ENCODE assay signal across 9 cellular contexts in the genomic region with DNA sequence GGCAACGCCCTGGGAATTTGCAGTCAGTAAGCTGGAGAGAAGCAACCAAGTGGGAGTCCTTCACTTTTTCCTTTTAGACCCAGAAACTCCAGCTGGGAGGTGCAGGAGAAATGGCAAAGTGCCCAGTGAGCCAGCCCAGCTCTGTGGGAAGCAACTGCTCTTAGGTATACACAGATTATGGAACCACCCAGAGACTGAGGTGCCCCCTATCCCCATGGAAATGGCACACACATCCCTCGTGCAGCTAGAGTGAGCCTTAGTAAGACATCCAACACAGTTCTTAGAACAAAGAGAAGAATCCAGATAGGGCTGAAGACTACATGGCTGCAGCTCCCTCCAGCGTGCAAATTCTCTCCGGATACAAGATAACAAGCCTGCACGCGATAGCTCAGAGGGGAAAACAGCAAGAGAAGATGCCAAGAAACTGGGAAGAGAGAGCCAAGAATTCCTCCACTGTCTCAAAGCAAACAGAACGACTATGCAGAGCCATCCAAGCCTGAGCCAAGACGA.
DNase-seq lines count a peak whose midpoint lies in the region; ATAC-seq and TF ChIP-seq lines count a peak whose summit lies in the region.
"Had no signal": no experiment of that assay in that cellular context is flagged by ENCODE, and none has a peak within 500 bp of the region (broad histone marks: within the 10 kb centered on the region; RNA-seq: fewer than 3 reads in every experiment).

No MANE protein-coding gene starts in this region.

- no peaks in the 10 kb centered on the region for H3K36me3 ChIP-seq in rectal smooth muscle tissue (ENCODE audit: control insufficient read depth, insufficient read depth, low read length)

- H3K9me3 Mint-ChIP-seq in stimulated activated memory B cell treated with anti-CD40 and anti-IgM and Interleukin-4, amounts not matched to agents 10 μg/mL and 1 μg/mL and 100 μg/mL, for 72 hours, result no peaks in the 10 kb centered on the region
- H3K9me3 Mint-ChIP-seq: activated B cell treated with CpG ODN at 0.5 μM for 24 hours had no signal

- peak; percentile 69 for ATAC-seq in SK-N-SH treated with all-trans-retinoic acid at 6 μM for 48 hours
- ATAC-seq in GM19467 (IDR thresholded peaks at IDR 0.05; ENCODE audit: unreplicated experiment), result no peak
- no peak for ATAC-seq in stimulated activated memory B cell treated with anti-CD40 and anti-IgM and Interleukin-4, amounts not matched to agents 10 μg/mL and 1 μg/mL and 100 μg/mL, for 72 hours
- ATAC-seq in HG02852 (IDR thresholded peaks at IDR 0.05; ENCODE audit: unreplicated experiment), result no peak

- H3K4me3 Mint-ChIP-seq in stimulated activated memory B cell treated with anti-CD40 and anti-IgM and Interleukin-4, amounts not matched to agents 10 μg/mL and 1 μg/mL and 100 μg/mL, for 72 hours, result no peak overlapping the region
- H3K4me3 Mint-ChIP-seq: activated B cell treated with CpG ODN at 0.5 μM for 24 hours had no signal

- H3K4me1 ChIP-seq in rectal smooth muscle tissue (ENCODE audit: control insufficient read depth, insufficient read depth, low read length), result peaks cover 37% of the 10 kb centered on the region

- H3K9ac ChIP-seq in rectal smooth muscle tissue (ENCODE audit: low read length), result no peak overlapping the region

- H3K27me3 Mint-ChIP-seq in stimulated activated memory B cell treated with anti-CD40 and anti-IgM and Interleukin-4, amounts not matched to agents 10 μg/mL and 1 μg/mL and 100 μg/mL, for 72 hours, result no peaks in the 10 kb centered on the region
- H3K27me3 Mint-ChIP-seq: activated B cell treated with CpG ODN at 0.5 μM for 24 hours had no signal

- peak overlapping the region; percentile 75 for H3K27ac ChIP-seq in rectal smooth muscle tissue (ENCODE audit: low read depth, low read length)

- peak overlapping the region; percentile 8 for H3K4me3 ChIP-seq in rectal smooth muscle tissue (ENCODE audit: low read length)

- peaks cover 33% of the 10 kb centered on the region for H3K4me1 Mint-ChIP-seq in stimulated activated memory B cell treated with anti-CD40 and anti-IgM and Interleukin-4, amounts not matched to agents 10 μg/mL and 1 μg/mL and 100 μg/mL, for 72 hours

- H3K27me3 ChIP-seq in rectal smooth muscle tissue (ENCODE audit: control insufficient read depth, insufficient read depth, low read length), result peaks cover 6% of the 10 kb centered on the region

- DNase-seq in DMS 273 (lab: John Stamatoyannopoulos, UW; ENCODE audit: unreplicated experiment) (peak; percentile 74), foreskin melanocyte (peak; percentile 87), SW 1271 (lab: John Stamatoyannopoulos, UW) (no peak)
- DNase-seq: activated B cell treated with CpG ODN at 0.5 μM for 24 hours had no signal

- no peak overlapping the region for H3K27ac Mint-ChIP-seq in stimulated activated memory B cell treated with anti-CD40 and anti-IgM and Interleukin-4, amounts not matched to agents 10 μg/mL and 1 μg/mL and 100 μg/mL, for 72 hours
- H3K27ac Mint-ChIP-seq: activated B cell treated with CpG ODN at 0.5 μM for 24 hours had no signal

- peaks cover 42% of the 10 kb centered on the region for H3K36me3 Mint-ChIP-seq in stimulated activated memory B cell treated with anti-CD40 and anti-IgM and Interleukin-4, amounts not matched to agents 10 μg/mL and 1 μg/mL and 100 μg/mL, for 72 hours

TF ChIP-seq in SK-N-SH treated with all-trans-retinoic acid at 6 μM for 48 hours, 23 proteins besides CTCF, POLR2A, EP300 and RAD21:
- TF ChIP-seq ZNF565 (CRISPR knock-in tag; conservative IDR thresholded peaks at IDR 0.05; ENCODE audit: low read depth) (no peak), ISL1 (CRISPR knock-in tag; IDR thresholded peaks at IDR 0.05) (no peak), OSR1 (CRISPR knock-in tag; IDR thresholded peaks at IDR 0.05) (no peak), ZC3H10 (CRISPR knock-in tag; IDR thresholded peaks at IDR 0.05) (no peak), TSHZ2 (CRISPR knock-in tag; IDR thresholded peaks at IDR 0.05) (no peak), ZFP3 (CRISPR knock-in tag; IDR thresholded peaks at IDR 0.05) (no peak), ZFP30 (CRISPR knock-in tag; IDR thresholded peaks at IDR 0.05) (no peak)
- TF ChIP-seq, protein P1, sequence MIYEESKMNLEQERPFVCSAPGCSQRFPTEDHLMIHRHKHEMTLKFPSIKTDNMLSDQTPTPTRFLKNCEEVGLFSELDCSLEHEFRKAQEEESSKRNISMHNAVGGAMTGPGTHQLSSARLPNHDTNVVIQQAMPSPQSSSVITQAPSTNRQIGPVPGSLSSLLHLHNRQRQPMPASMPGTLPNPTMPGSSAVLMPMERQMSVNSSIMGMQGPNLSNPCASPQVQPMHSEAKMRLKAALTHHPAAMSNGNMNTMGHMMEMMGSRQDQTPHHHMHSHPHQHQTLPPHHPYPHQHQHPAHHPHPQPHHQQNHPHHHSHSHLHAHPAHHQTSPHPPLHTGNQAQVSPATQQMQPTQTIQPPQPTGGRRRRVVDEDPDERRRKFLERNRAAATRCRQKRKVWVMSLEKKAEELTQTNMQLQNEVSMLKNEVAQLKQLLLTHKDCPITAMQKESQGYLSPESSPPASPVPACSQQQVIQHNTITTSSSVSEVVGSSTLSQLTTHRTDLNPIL (CRISPR knock-in tag; IDR thresholded peaks at IDR 0.05; ENCODE audit: low read depth), result no peak
- TF ChIP-seq, protein P2, sequence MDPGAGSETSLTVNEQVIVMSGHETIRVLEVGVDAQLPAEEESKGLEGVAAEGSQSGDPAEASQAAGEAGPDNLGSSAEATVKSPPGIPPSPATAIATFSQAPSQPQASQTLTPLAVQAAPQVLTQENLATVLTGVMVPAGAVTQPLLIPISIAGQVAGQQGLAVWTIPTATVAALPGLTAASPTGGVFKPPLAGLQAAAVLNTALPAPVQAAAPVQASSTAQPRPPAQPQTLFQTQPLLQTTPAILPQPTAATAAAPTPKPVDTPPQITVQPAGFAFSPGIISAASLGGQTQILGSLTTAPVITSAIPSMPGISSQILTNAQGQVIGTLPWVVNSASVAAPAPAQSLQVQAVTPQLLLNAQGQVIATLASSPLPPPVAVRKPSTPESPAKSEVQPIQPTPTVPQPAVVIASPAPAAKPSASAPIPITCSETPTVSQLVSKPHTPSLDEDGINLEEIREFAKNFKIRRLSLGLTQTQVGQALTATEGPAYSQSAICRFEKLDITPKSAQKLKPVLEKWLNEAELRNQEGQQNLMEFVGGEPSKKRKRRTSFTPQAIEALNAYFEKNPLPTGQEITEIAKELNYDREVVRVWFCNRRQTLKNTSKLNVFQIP (CRISPR knock-in tag; IDR thresholded peaks at IDR 0.05; ENCODE audit: borderline replicate concordance, low read depth), result no peak

Comparison
In these comparisons a context has a peak if more than half of its experiments do, and no peak if none do; other contexts are left out.
1. DNase-seq: peak in DMS 273 (single experiment) and foreskin melanocyte (single experiment); none in SW 1271 (0 of 2).